12 cellular contexts compared by ENCODE assay signal in the genomic region with DNA sequence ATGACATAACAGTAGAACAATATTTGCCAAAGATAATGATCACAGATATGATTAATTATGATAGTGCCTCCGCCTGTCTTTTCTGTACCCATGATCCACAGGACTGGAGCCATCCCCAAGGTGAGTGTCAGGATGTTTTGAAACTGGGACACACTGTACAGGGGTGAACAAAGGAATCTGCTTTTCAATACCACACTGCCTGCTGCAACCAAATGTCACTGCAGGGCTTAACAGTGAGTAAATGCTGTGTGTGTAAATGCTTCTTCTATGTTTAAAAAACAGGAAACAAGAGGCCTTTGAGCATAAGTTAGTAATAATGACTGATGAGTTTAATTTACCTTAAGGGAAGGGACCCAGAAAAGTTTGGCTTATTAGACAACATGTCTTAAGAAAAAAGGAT.
"Had no signal": no experiment of that assay in that cellular context is flagged by ENCODE, and none has a peak within 500 bp of the region (broad histone marks: within the 10 kb centered on the region; RNA-seq: fewer than 3 reads in every experiment).

No MANE protein-coding gene starts in this region.

- H3K4me1 ChIP-seq: lower lobe of right lung, parathyroid adenoma, stomach had no signal

- H3K27ac Mint-ChIP-seq: activated naive CD8-positive, alpha-beta T cell treated with anti-CD3 and anti-CD28 coated beads for 36 hours had no signal

- H3K36me3 ChIP-seq: lower lobe of right lung had no signal

- H3K4me3 Mint-ChIP-seq: activated naive CD8-positive, alpha-beta T cell treated with anti-CD3 and anti-CD28 coated beads for 36 hours; activated T-cell treated with anti-CD3 and anti-CD28 coated beads, Interleukin-2, amount 50 U/mL, for 4 hours; naive B cell had no signal

- H3K79me2 ChIP-seq: parathyroid adenoma had no signal

- H3K4me1 Mint-ChIP-seq: activated naive CD8-positive, alpha-beta T cell treated with anti-CD3 and anti-CD28 coated beads for 36 hours had no signal

- H2AFZ ChIP-seq: parathyroid adenoma had no signal

- H3K27me3 ChIP-seq: stomach had no signal

- H3K9me3 Mint-ChIP-seq: activated naive CD8-positive, alpha-beta T cell treated with anti-CD3 and anti-CD28 coated beads for 36 hours; activated T-cell treated with anti-CD3 and anti-CD28 coated beads, Interleukin-2, amount 50 U/mL, for 4 hours; naive B cell had no signal

- DNase-seq: activated gamma-delta T cell treated with Interleukin-2 at 50 U/mL for 16 hours; activated naive CD8-positive, alpha-beta T cell treated with anti-CD3 and anti-CD28 coated beads for 36 hours; activated T-cell treated with anti-CD3 and anti-CD28 coated beads, Interleukin-2, amount 50 U/mL, for 4 hours; effector memory CD4-positive, alpha-beta T cell; lower lobe of right lung; naive B cell; stimulated activated CD4-positive, alpha-beta T cell treated with anti-CD3 and anti-CD28 coated beads, Interleukin-4, amount 100 ng/mL, for 4 hours; stomach had no signal

- H3K27ac ChIP-seq: coronary artery, lower lobe of right lung, parathyroid adenoma, skin epidermis, stomach had no signal

- H3K27me3 Mint-ChIP-seq: activated naive CD8-positive, alpha-beta T cell treated with anti-CD3 and anti-CD28 coated beads for 36 hours; naive B cell had no signal

- ATAC-seq: activated CD4-positive, CD25-positive, alpha-beta regulatory T cell treated with anti-CD3 and anti-CD28 coated beads, Interleukin-2, amount 50 U/mL, for 24 hours; activated T-cell treated with anti-CD3 and anti-CD28 coated beads, Interleukin-2, amount 50 U/mL, for 4 hours had no signal

- H3K4me3 ChIP-seq: coronary artery, lower lobe of right lung, skin epidermis, stomach had no signal
